3 cellular contexts compared by ENCODE assay signal in the genomic region with DNA sequence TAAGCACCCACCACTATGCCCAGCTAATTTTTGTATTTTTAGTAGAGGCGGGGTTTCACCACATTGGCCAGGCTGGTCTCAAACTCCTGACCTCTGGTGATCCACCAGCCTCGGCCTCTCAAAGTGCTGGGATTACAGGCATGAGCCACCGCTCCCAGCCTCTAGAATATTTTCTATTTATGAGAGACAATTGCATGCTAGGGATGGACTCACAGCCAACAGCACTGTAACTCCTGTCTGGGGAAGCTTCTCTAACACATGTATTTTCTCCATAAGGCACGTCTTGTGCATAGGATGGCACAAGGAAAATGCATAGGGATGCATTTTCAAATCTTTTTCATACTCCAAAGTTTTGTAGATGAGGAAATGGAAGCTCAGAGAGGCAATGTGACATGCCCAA. TPM values are rescaled to one million over a fixed set of nuclear protein-coding genes. Genes with fewer than 3 reads are reported as not detected.
"Had no signal": no experiment of that assay in that cellular context is flagged by ENCODE, and none has a peak within 500 bp of the region (broad histone marks: within the 10 kb centered on the region; RNA-seq: fewer than 3 reads in every experiment).

No MANE protein-coding gene starts in this region.

RNA-seq across cellular contexts. Expression of gene DDC, which starts 19.6 kb away (rescaled TPM):
- total RNA-seq: subcutaneous adipose tissue, ureter, uterus had no signal
